3 cellular contexts compared by ENCODE assay signal in genomic region chr2:200616193-200616592, GRCh38.
TF ChIP-seq lines count a peak whose summit lies in the region.

No MANE protein-coding gene starts in this region.

TF ChIP-seq in liver, 16 proteins besides CTCF, POLR2A, EP300 and RAD21:
- no peak for TF ChIP-seq FOXA1 (IDR thresholded peaks at IDR 0.05)
- peak; percentile 77 for TF ChIP-seq YY1 (IDR thresholded peaks at IDR 0.05)
- no peak for TF ChIP-seq FOXA2 (IDR thresholded peaks at IDR 0.05)
- TF ChIP-seq, protein P1, sequence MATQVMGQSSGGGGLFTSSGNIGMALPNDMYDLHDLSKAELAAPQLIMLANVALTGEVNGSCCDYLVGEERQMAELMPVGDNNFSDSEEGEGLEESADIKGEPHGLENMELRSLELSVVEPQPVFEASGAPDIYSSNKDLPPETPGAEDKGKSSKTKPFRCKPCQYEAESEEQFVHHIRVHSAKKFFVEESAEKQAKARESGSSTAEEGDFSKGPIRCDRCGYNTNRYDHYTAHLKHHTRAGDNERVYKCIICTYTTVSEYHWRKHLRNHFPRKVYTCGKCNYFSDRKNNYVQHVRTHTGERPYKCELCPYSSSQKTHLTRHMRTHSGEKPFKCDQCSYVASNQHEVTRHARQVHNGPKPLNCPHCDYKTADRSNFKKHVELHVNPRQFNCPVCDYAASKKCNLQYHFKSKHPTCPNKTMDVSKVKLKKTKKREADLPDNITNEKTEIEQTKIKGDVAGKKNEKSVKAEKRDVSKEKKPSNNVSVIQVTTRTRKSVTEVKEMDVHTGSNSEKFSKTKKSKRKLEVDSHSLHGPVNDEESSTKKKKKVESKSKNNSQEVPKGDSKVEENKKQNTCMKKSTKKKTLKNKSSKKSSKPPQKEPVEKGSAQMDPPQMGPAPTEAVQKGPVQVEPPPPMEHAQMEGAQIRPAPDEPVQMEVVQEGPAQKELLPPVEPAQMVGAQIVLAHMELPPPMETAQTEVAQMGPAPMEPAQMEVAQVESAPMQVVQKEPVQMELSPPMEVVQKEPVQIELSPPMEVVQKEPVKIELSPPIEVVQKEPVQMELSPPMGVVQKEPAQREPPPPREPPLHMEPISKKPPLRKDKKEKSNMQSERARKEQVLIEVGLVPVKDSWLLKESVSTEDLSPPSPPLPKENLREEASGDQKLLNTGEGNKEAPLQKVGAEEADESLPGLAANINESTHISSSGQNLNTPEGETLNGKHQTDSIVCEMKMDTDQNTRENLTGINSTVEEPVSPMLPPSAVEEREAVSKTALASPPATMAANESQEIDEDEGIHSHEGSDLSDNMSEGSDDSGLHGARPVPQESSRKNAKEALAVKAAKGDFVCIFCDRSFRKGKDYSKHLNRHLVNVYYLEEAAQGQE (IDR thresholded peaks at IDR 0.05), result peak; percentile 56
- TF ChIP-seq HNF4G (IDR thresholded peaks at IDR 0.05), result peak; percentile 75
- TF ChIP-seq, protein P2, sequence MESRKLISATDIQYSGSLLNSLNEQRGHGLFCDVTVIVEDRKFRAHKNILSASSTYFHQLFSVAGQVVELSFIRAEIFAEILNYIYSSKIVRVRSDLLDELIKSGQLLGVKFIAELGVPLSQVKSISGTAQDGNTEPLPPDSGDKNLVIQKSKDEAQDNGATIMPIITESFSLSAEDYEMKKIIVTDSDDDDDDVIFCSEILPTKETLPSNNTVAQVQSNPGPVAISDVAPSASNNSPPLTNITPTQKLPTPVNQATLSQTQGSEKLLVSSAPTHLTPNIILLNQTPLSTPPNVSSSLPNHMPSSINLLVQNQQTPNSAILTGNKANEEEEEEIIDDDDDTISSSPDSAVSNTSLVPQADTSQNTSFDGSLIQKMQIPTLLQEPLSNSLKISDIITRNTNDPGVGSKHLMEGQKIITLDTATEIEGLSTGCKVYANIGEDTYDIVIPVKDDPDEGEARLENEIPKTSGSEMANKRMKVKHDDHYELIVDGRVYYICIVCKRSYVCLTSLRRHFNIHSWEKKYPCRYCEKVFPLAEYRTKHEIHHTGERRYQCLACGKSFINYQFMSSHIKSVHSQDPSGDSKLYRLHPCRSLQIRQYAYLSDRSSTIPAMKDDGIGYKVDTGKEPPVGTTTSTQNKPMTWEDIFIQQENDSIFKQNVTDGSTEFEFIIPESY (IDR thresholded peaks at IDR 0.05), result no peak
- peak; percentile 74 for TF ChIP-seq SP1 (IDR thresholded peaks at IDR 0.05)
- TF ChIP-seq HNF4A (conservative IDR thresholded peaks at IDR 0.05), result peak; percentile 94 to 99
- no peak for TF ChIP-seq ATF3 (IDR thresholded peaks at IDR 0.05)
- no peak for TF ChIP-seq GABPA (IDR thresholded peaks at IDR 0.05 in 1 of 2, conservative IDR thresholded peaks at IDR 0.05 in 1 of 2)
- peak; percentile 35 to 54 for TF ChIP-seq JUND (IDR thresholded peaks at IDR 0.05)
- TF ChIP-seq MAX (IDR thresholded peaks at IDR 0.05), result peak; percentile 54
- no peak for TF ChIP-seq TAF1 (conservative IDR thresholded peaks at IDR 0.05)
- TF ChIP-seq NR2F2 (IDR thresholded peaks at IDR 0.05), result peak; percentile 24
- no peak for TF ChIP-seq EGR1 (IDR thresholded peaks at IDR 0.05; ENCODE audit: low read depth in 2 of 2)
- peak; percentile 64 to 82 for TF ChIP-seq RXRA (IDR thresholded peaks at IDR 0.05)

TF ChIP-seq in HepG2, 621 proteins besides CTCF, POLR2A, EP300 and RAD21 (continues in another document):
- no peak for TF ChIP-seq SRSF4 (IDR thresholded peaks at IDR 0.05; ENCODE audit: low read depth, low read length, poor library complexity, severe bottlenecking)
- TF ChIP-seq KDM6A (CRISPR knock-in tag; IDR thresholded peaks at IDR 0.05; ENCODE audit: low read depth), result no peak
- TF ChIP-seq ZNF775 (CRISPR knock-in tag; IDR thresholded peaks at IDR 0.05; ENCODE audit: borderline replicate concordance), result no peak
- no peak for TF ChIP-seq KLF13 (CRISPR knock-in tag; IDR thresholded peaks at IDR 0.05)
- TF ChIP-seq ZNF253 (CRISPR knock-in tag; IDR thresholded peaks at IDR 0.05; ENCODE audit: borderline replicate concordance), result no peak
- TF ChIP-seq PTBP1 (IDR thresholded peaks at IDR 0.05; ENCODE audit: low read depth, low read length, poor library complexity, severe bottlenecking), result no peak
- no peak for TF ChIP-seq IKZF1 (IDR thresholded peaks at IDR 0.05)
- TF ChIP-seq ZNF263 (CRISPR knock-in tag; IDR thresholded peaks at IDR 0.05), result no peak
- TF ChIP-seq ZNF614 (CRISPR knock-in tag; IDR thresholded peaks at IDR 0.05; ENCODE audit: borderline replicate concordance), result no peak
- TF ChIP-seq, protein P3, sequence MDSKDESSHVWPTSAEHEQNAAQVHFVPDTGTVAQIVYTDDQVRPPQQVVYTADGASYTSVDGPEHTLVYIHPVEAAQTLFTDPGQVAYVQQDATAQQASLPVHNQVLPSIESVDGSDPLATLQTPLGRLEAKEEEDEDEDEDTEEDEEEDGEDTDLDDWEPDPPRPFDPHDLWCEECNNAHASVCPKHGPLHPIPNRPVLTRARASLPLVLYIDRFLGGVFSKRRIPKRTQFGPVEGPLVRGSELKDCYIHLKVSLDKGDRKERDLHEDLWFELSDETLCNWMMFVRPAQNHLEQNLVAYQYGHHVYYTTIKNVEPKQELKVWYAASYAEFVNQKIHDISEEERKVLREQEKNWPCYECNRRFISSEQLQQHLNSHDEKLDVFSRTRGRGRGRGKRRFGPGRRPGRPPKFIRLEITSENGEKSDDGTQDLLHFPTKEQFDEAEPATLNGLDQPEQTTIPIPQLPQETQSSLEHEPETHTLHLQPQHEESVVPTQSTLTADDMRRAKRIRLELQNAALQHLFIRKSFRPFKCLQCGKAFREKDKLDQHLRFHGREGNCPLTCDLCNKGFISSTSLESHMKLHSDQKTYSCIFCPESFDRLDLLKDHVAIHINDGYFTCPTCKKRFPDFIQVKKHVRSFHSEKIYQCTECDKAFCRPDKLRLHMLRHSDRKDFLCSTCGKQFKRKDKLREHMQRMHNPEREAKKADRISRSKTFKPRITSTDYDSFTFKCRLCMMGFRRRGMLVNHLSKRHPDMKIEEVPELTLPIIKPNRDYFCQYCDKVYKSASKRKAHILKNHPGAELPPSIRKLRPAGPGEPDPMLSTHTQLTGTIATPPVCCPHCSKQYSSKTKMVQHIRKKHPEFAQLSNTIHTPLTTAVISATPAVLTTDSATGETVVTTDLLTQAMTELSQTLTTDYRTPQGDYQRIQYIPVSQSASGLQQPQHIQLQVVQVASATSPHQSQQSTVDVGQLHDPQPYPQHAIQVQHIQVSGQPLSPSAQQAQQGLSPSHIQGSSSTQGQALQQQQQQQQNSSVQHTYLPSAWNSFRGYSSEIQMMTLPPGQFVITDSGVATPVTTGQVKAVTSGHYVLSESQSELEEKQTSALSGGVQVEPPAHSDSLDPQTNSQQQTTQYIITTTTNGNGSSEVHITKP (CRISPR knock-in tag; IDR thresholded peaks at IDR 0.05; ENCODE audit: low read depth), result no peak
- no peak for TF ChIP-seq ZNF30 (CRISPR knock-in tag; IDR thresholded peaks at IDR 0.05)
- TF ChIP-seq ZFP41 (CRISPR knock-in tag; IDR thresholded peaks at IDR 0.05; ENCODE audit: borderline replicate concordance), result no peak
- TF ChIP-seq, protein P4, sequence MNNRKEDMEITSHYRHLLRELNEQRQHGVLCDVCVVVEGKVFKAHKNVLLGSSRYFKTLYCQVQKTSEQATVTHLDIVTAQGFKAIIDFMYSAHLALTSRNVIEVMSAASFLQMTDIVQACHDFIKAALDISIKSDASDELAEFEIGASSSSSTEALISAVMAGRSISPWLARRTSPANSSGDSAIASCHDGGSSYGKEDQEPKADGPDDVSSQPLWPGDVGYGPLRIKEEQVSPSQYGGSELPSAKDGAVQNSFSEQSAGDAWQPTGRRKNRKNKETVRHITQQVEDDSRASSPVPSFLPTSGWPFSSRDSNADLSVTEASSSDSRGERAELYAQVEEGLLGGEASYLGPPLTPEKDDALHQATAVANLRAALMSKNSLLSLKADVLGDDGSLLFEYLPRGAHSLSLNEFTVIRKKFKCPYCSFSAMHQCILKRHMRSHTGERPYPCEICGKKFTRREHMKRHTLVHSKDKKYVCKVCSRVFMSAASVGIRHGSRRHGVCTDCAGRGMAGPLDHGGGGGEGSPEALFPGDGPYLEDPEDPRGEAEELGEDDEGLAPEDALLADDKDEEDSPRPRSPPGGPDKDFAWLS (CRISPR knock-in tag; IDR thresholded peaks at IDR 0.05; ENCODE audit: borderline replicate concordance), result no peak
- TF ChIP-seq FOXA1 (IDR thresholded peaks at IDR 0.05), result no peak
- no peak for TF ChIP-seq FOXA1 (CRISPR knock-in tag; IDR thresholded peaks at IDR 0.05)
- TF ChIP-seq SMAD9 (CRISPR knock-in tag; IDR thresholded peaks at IDR 0.05), result no peak
- no peak for TF ChIP-seq MAZ (IDR thresholded peaks at IDR 0.05; ENCODE audit: borderline replicate concordance, low read depth, low read length)
- TF ChIP-seq MAZ (CRISPR knock-in tag; IDR thresholded peaks at IDR 0.05; ENCODE audit: low read depth), result no peak

TF ChIP-seq in SK-N-SH, 30 proteins besides CTCF, POLR2A, EP300 and RAD21:
- TF ChIP-seq MAX (IDR thresholded peaks at IDR 0.05; ENCODE audit: low read depth), result no peak
